8 cellular contexts compared by ENCODE assay signal in genomic region chr10:96586419-96587254, GRCh38. TPM values are rescaled to one million over a fixed set of nuclear protein-coding genes. Genes with fewer than 3 reads are reported as not detected.
DNase-seq lines count a peak whose midpoint lies in the region; ATAC-seq and TF ChIP-seq lines count a peak whose summit lies in the region.

Gene TM9SF3, minus strand, starts transcription at chr10:96587012. Its CDS starts 177 bp downstream, at chr10:96586835.

- H3K4me2 ChIP-seq in Karpas-422 (ENCODE audit: low read depth, low read length, poor library complexity, severe bottlenecking) = peak within 1 kb of the TSS; percentile 91

- peaks cover 18% of the 10 kb centered on the region for H3K36me3 Mint-ChIP-seq in activated naive CD4-positive, alpha-beta T cell treated with anti-CD3 and anti-CD28 coated beads, Interleukin-2, amount 10 ng/mL, durations not matched to agents 7 days and 5 days

- H2AFZ ChIP-seq in Karpas-422 (ENCODE audit: low read length) = no peak within 1 kb of the TSS

- peak within 1 kb of the TSS; percentile 94 for H3K4me3 Mint-ChIP-seq in activated naive CD4-positive, alpha-beta T cell treated with anti-CD3 and anti-CD28 coated beads, Interleukin-2, amount 10 ng/mL, durations not matched to agents 7 days and 5 days

- peak within 1 kb of the TSS; percentile 96 for H3K27ac Mint-ChIP-seq in activated naive CD4-positive, alpha-beta T cell treated with anti-CD3 and anti-CD28 coated beads, Interleukin-2, amount 10 ng/mL, durations not matched to agents 7 days and 5 days

- no peaks in the 10 kb centered on the region for H3K9me3 Mint-ChIP-seq in activated naive CD4-positive, alpha-beta T cell treated with anti-CD3 and anti-CD28 coated beads, Interleukin-2, amount 10 ng/mL, durations not matched to agents 7 days and 5 days

- H3K9me2 ChIP-seq in Karpas-422 (replicated peaks; ENCODE audit: insufficient read depth, low read length) = no peaks in the 10 kb centered on the region

- H3K9ac ChIP-seq in Karpas-422 (ENCODE audit: low read length) (peak within 1 kb of the TSS; percentile 90), SK-N-MC (ENCODE audit: insufficient read length) (peak within 1 kb of the TSS; percentile 94)

- H3K36me3 ChIP-seq in Karpas-422 (ENCODE audit: insufficient read depth, low read length) (no peaks in the 10 kb centered on the region), SK-N-MC (ENCODE audit: insufficient read depth, low read length) (no peaks in the 10 kb centered on the region)

- TF ChIP-seq CTCF in omental fat pad (IDR thresholded peaks at IDR 0.05) = no peak

- peaks cover 4% of the 10 kb centered on the region for H3K27me3 Mint-ChIP-seq in activated naive CD4-positive, alpha-beta T cell treated with anti-CD3 and anti-CD28 coated beads, Interleukin-2, amount 10 ng/mL, durations not matched to agents 7 days and 5 days

- H3K27ac ChIP-seq in Karpas-422 (ENCODE audit: low read length) (peak within 1 kb of the TSS; percentile 91), SK-N-MC (peak within 1 kb of the TSS; percentile 87), temporal lobe (ENCODE audit: low read depth, low read length) (peak within 1 kb of the TSS; percentile 92)

- H3K4me3 ChIP-seq in Karpas-422 (ENCODE audit: low read length) (peak within 1 kb of the TSS; percentile 95), SK-N-MC (peak within 1 kb of the TSS; percentile 87)

- peaks cover 14% of the 10 kb centered on the region; the same call in 1 of the 2 replicates for H4K20me1 ChIP-seq in Karpas-422 (ENCODE audit: insufficient read depth, low read depth, low read length)

- H3K79me2 ChIP-seq in Karpas-422 (ENCODE audit: low read length) = peaks cover 48% of the 10 kb centered on the region

- peaks cover 51% of the 10 kb centered on the region for H3K4me1 ChIP-seq in Karpas-422 (ENCODE audit: low read length)

- peaks cover 31% of the 10 kb centered on the region for H3K4me1 Mint-ChIP-seq in activated naive CD4-positive, alpha-beta T cell treated with anti-CD3 and anti-CD28 coated beads, Interleukin-2, amount 10 ng/mL, durations not matched to agents 7 days and 5 days

- CTCF ChIA-PET in activated naive CD4-positive, alpha-beta T cell treated with anti-CD3 and anti-CD28 coated beads, Interleukin-2, amount 10 ng/mL, durations not matched to agents 7 days and 5 days (lab: Charles Lee) = no interaction called here

- DNase-seq in Daoy (ENCODE audit: low read depth) = peak; percentile 95
- DNase-seq in Karpas-422 = peak; percentile 92
- no peak for DNase-seq in SK-N-MC (ENCODE audit: low read depth, low spot score)
- DNase-seq in activated naive CD4-positive, alpha-beta T cell treated with anti-CD3 and anti-CD28 coated beads, Interleukin-2, amount 10 ng/mL, durations not matched to agents 7 days and 5 days = peak; percentile 95
- DNase-seq in glomerular endothelial cell (ENCODE audit: extremely low read depth, low read depth, low spot score) = no peak
- peak; percentile 73 for DNase-seq in omental fat pad (ENCODE audit: low spot score)

- H3K9me3 ChIP-seq in Karpas-422 (ENCODE audit: low read length) (no peaks in the 10 kb centered on the region), SK-N-MC (ENCODE audit: low read depth, low read length) (no peaks in the 10 kb centered on the region)

- ATAC-seq in GM21737 (IDR thresholded peaks at IDR 0.05; ENCODE audit: unreplicated experiment) = peak; percentile 69
- ATAC-seq in omental fat pad (ENCODE audit: low FRiP score) = peak; percentile 87

- no peaks in the 10 kb centered on the region for H3K27me3 ChIP-seq in Karpas-422 (ENCODE audit: low read length)

RNA-seq across cellular contexts. Expression of gene TM9SF3, which starts in this region (rescaled TPM):
- 74.1 and 107 TPM in 2 replicates for total RNA-seq in Daoy (2014; rRNA removed; shearing (Covaris generic))
- total RNA-seq in Karpas-422 (2014; rRNA removed; shearing (Covaris generic); ENCODE audit: low replicate concordance) = 17.9 and 32.5 TPM in 2 replicates
- 62.2 and 70.7 TPM in 2 replicates for total RNA-seq in glomerular endothelial cell
- total RNA-seq in omental fat pad = 10 to 100 TPM; 75.5 to 99.9 (median 86.8) TPM
- 94.4 TPM for total RNA-seq in temporal lobe

Comparison
In these comparisons a context has a peak if more than half of its experiments do, and no peak if none do; other contexts are left out.
1. DNase-seq: peak in Daoy (single experiment), Karpas-422 (single experiment), activated naive CD4-positive, alpha-beta T cell treated with anti-CD3 and anti-CD28 coated beads, Interleukin-2, amount 10 ng/mL, durations not matched to agents 7 days and 5 days (single experiment) and omental fat pad (single experiment); none in SK-N-MC (single experiment) and glomerular endothelial cell (single experiment).
2. Peak in every context shown above with its lines, with median percentiles within 50 percentile points of each other: H3K27ac ChIP-seq.